Comparison of ENCODE assay signal across 1 cellular context in the genomic region with DNA sequence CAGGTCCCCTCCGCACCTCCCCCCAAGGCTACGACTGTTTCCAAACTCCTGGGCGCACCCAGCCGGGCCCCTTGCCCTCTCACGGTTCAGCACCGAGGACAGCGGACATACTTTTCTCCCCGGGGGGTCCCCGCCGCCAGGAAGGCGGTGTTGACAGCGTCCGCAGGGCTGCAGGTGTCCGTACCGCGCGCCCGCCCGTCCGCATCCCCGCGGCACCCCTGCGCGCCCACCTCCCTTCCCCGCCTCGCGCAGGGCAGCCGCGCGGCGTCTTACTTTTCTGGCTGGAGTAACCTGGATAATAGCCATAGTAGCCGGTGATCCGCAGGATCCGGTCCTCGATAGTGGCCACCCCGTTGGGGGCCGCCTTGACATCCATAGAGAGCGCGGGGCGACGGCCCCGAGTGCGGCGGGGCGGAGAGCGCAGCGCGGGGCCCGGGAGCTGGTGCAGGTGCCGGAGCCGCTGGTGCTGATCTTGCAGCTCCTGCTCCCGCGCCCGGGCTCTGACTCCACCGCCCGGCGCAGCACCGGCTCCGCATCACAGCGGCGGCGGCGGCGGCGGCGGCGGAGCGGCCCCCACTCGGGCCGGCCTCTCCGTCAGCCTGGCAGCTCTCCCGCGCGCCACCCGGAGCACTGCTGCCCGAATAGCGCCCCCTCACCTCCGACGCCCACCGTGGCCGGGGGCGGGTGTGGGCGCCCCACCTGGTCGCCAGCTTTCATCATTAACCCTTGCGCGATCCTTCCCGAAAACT.
A peak's percentile ranks its signal among the peaks of the same experiment; 100 is the strongest.
TF ChIP-seq lines count a peak whose summit lies in the region.

A gene (minus strand): TSS at position 643 of the 749 bp plus-strand sequence.

TF ChIP-seq in HEK293, 187 proteins besides CTCF, POLR2A, EP300 and RAD21 (continued from another document):
- TF ChIP-seq, protein P1, sequence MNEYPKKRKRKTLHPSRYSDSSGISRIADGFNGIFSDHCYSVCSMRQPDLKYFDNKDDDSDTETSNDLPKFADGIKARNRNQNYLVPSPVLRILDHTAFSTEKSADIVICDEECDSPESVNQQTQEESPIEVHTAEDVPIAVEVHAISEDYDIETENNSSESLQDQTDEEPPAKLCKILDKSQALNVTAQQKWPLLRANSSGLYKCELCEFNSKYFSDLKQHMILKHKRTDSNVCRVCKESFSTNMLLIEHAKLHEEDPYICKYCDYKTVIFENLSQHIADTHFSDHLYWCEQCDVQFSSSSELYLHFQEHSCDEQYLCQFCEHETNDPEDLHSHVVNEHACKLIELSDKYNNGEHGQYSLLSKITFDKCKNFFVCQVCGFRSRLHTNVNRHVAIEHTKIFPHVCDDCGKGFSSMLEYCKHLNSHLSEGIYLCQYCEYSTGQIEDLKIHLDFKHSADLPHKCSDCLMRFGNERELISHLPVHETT (tag by site-specific recombination; IDR thresholded peaks at IDR 0.05) = no peak
- no peak for TF ChIP-seq ZNF23 (tag by site-specific recombination; IDR thresholded peaks at IDR 0.05; ENCODE audit: borderline replicate concordance)
- no peak for TF ChIP-seq ZNF549 (tag by site-specific recombination; IDR thresholded peaks at IDR 0.05)
- peak; percentile 81 for TF ChIP-seq GLIS2 (tag by site-specific recombination; IDR thresholded peaks at IDR 0.05)
- TF ChIP-seq GLIS1 (tag by site-specific recombination; IDR thresholded peaks at IDR 0.05) = peak; percentile 94
- TF ChIP-seq ZNF335 (tag by site-specific recombination; conservative IDR thresholded peaks at IDR 0.05) = peak; percentile 72
- TF ChIP-seq SCRT2 (tag by site-specific recombination; IDR thresholded peaks at IDR 0.05) = 0 out of 2 replicates have a peak, but pooled peaks have one; percentile 48
- peak; percentile 37; the same call in 1 of the 2 replicates for TF ChIP-seq ZNF501 (tag by site-specific recombination; IDR thresholded peaks at IDR 0.05)
- peak; percentile 27; the same call in 1 of the 2 replicates for TF ChIP-seq KLF9 (tag by site-specific recombination; IDR thresholded peaks at IDR 0.05; ENCODE audit: low read depth)
- TF ChIP-seq, protein P2, sequence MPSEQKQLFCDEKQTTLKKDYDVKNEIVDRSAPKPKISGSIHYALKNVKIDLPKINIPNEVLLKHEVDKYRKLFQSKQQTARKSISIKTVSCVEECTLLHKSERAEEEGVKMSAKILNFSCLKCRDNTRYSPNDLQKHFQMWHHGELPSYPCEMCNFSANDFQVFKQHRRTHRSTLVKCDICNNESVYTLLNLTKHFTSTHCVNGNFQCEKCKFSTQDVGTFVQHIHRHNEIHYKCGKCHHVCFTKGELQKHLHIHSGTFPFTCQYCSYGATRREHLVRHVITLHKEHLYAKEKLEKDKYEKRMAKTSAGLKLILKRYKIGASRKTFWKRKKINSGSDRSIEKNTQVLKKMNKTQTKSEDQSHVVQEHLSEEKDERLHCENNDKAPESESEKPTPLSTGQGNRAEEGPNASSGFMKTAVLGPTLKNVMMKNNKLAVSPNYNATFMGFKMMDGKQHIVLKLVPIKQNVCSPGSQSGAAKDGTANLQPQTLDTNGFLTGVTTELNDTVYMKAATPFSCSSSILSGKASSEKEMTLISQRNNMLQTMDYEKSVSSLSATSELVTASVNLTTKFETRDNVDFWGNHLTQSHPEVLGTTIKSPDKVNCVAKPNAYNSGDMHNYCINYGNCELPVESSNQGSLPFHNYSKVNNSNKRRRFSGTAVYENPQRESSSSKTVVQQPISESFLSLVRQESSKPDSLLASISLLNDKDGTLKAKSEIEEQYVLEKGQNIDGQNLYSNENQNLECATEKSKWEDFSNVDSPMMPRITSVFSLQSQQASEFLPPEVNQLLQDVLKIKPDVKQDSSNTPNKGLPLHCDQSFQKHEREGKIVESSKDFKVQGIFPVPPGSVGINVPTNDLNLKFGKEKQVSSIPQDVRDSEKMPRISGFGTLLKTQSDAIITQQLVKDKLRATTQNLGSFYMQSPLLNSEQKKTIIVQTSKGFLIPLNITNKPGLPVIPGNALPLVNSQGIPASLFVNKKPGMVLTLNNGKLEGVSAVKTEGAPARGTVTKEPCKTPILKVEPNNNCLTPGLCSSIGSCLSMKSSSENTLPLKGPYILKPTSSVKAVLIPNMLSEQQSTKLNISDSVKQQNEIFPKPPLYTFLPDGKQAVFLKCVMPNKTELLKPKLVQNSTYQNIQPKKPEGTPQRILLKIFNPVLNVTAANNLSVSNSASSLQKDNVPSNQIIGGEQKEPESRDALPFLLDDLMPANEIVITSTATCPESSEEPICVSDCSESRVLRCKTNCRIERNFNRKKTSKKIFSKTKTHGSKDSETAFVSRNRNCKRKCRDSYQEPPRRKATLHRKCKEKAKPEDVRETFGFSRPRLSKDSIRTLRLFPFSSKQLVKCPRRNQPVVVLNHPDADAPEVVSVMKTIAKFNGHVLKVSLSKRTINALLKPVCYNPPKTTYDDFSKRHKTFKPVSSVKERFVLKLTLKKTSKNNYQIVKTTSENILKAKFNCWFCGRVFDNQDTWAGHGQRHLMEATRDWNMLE (tag by site-specific recombination; conservative IDR thresholded peaks at IDR 0.05; ENCODE audit: low read depth) = no peak
- peak; percentile 55 for TF ChIP-seq ZBTB8A (tag by site-specific recombination; IDR thresholded peaks at IDR 0.05)
- TF ChIP-seq ZNF2 (tag by site-specific recombination; IDR thresholded peaks at IDR 0.05) = peak; percentile 35; the same call in 1 of the 2 replicates
- TF ChIP-seq ZBTB17 (tag by site-specific recombination; IDR thresholded peaks at IDR 0.05) = no peak
- TF ChIP-seq ZFP41 (tag by site-specific recombination; IDR thresholded peaks at IDR 0.05; ENCODE audit: borderline replicate concordance) = no peak
- peak; percentile 50 for TF ChIP-seq ZNF600 (tag by site-specific recombination; IDR thresholded peaks at IDR 0.05)
- 0 out of 2 replicates have a peak, but pooled peaks have one; percentile 9 for TF ChIP-seq ZNF629 (tag by site-specific recombination; IDR thresholded peaks at IDR 0.05)
- peak; percentile 78 for TF ChIP-seq ZNF423 (tag by site-specific recombination; IDR thresholded peaks at IDR 0.05)
- TF ChIP-seq ZBTB20 (tag by site-specific recombination; IDR thresholded peaks at IDR 0.05) = peak; percentile 74
- TF ChIP-seq, protein P3, sequence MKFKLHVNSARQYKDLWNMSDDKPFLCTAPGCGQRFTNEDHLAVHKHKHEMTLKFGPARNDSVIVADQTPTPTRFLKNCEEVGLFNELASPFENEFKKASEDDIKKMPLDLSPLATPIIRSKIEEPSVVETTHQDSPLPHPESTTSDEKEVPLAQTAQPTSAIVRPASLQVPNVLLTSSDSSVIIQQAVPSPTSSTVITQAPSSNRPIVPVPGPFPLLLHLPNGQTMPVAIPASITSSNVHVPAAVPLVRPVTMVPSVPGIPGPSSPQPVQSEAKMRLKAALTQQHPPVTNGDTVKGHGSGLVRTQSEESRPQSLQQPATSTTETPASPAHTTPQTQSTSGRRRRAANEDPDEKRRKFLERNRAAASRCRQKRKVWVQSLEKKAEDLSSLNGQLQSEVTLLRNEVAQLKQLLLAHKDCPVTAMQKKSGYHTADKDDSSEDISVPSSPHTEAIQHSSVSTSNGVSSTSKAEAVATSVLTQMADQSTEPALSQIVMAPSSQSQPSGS (tag by site-specific recombination; IDR thresholded peaks at IDR 0.05; ENCODE audit: low read depth) = no peak
- peak; percentile 80 for TF ChIP-seq ZIC2 (tag by site-specific recombination; IDR thresholded peaks at IDR 0.05)
- TF ChIP-seq ZNF48 (tag by site-specific recombination; IDR thresholded peaks at IDR 0.05) = no peak
- no peak for TF ChIP-seq BCL11B (tag by site-specific recombination; IDR thresholded peaks at IDR 0.05; ENCODE audit: low read depth)
- TF ChIP-seq, protein P4, sequence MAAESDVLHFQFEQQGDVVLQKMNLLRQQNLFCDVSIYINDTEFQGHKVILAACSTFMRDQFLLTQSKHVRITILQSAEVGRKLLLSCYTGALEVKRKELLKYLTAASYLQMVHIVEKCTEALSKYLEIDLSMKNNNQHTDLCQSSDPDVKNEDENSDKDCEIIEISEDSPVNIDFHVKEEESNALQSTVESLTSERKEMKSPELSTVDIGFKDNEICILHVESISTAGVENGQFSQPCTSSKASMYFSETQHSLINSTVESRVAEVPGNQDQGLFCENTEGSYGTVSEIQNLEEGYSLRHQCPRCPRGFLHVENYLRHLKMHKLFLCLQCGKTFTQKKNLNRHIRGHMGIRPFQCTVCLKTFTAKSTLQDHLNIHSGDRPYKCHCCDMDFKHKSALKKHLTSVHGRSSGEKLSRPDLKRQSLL (tag by site-specific recombination; IDR thresholded peaks at IDR 0.05) = peak; percentile 89
- 0 out of 2 replicates have a peak, but pooled peaks have one; percentile 35 for TF ChIP-seq KLF8 (tag by site-specific recombination; IDR thresholded peaks at IDR 0.05)
- TF ChIP-seq EGR2 (tag by site-specific recombination; IDR thresholded peaks at IDR 0.05; ENCODE audit: low read depth) = peak; percentile 61; the same call in 1 of the 2 replicates
- no peak for TF ChIP-seq ZNF660 (tag by site-specific recombination; IDR thresholded peaks at IDR 0.05)
- no peak for TF ChIP-seq ZNF776 (tag by site-specific recombination; IDR thresholded peaks at IDR 0.05; ENCODE audit: borderline replicate concordance)
- TF ChIP-seq, protein P5, sequence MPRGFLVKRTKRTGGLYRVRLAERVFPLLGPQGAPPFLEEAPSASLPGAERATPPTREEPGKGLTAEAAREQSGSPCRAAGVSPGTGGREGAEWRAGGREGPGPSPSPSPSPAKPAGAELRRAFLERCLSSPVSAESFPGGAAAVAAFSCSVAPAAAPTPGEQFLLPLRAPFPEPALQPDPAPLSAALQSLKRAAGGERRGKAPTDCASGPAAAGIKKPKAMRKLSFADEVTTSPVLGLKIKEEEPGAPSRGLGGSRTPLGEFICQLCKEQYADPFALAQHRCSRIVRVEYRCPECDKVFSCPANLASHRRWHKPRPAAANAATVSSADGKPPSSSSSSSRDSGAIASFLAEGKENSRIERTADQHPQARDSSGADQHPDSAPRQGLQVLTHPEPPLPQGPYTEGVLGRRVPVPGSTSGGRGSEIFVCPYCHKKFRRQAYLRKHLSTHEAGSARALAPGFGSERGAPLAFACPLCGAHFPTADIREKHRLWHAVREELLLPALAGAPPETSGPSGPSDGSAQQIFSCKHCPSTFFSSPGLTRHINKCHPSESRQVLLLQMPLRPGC (tag by site-specific recombination; IDR thresholded peaks at IDR 0.05) = no peak
- TF ChIP-seq ZFHX2 (tag by site-specific recombination; conservative IDR thresholded peaks at IDR 0.05) = peak; percentile 84
- no peak for TF ChIP-seq KLF1 (tag by site-specific recombination; IDR thresholded peaks at IDR 0.05)
- TF ChIP-seq HOXA7 (CRISPR knock-in tag; IDR thresholded peaks at IDR 0.05; ENCODE audit: borderline replicate concordance) = no peak
- TF ChIP-seq ZEB2 (tag by site-specific recombination; IDR thresholded peaks at IDR 0.05) = peak; percentile 73
- TF ChIP-seq, protein P6, sequence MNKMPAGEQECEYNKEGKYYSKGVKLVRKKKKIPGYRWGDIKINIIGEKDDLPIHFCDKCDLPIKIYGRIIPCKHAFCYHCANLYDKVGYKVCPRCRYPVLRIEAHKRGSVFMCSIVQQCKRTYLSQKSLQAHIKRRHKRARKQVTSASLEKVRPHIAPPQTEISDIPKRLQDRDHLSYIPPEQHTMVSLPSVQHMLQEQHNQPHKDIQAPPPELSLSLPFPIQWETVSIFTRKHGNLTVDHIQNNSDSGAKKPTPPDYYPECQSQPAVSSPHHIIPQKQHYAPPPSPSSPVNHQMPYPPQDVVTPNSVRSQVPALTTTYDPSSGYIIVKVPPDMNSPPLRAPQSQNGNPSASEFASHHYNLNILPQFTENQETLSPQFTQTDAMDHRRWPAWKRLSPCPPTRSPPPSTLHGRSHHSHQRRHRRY (tag by site-specific recombination; IDR thresholded peaks at IDR 0.05) = no peak
- TF ChIP-seq ZBTB1 (tag by site-specific recombination; IDR thresholded peaks at IDR 0.05) = no peak
- TF ChIP-seq, protein P7, sequence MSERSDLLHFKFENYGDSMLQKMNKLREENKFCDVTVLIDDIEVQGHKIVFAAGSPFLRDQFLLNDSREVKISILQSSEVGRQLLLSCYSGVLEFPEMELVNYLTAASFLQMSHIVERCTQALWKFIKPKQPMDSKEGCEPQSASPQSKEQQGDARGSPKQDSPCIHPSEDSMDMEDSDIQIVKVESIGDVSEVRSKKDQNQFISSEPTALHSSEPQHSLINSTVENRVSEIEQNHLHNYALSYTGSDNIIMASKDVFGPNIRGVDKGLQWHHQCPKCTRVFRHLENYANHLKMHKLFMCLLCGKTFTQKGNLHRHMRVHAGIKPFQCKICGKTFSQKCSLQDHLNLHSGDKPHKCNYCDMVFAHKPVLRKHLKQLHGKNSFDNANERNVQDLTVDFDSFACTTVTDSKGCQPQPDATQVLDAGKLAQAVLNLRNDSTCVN (tag by site-specific recombination; optimal IDR thresholded peaks at IDR 0.05) = peak; percentile 89
- TF ChIP-seq SP7 (tag by site-specific recombination; IDR thresholded peaks at IDR 0.05) = 0 out of 2 replicates have a peak, but pooled peaks have one; percentile 34
- TF ChIP-seq, protein P8, sequence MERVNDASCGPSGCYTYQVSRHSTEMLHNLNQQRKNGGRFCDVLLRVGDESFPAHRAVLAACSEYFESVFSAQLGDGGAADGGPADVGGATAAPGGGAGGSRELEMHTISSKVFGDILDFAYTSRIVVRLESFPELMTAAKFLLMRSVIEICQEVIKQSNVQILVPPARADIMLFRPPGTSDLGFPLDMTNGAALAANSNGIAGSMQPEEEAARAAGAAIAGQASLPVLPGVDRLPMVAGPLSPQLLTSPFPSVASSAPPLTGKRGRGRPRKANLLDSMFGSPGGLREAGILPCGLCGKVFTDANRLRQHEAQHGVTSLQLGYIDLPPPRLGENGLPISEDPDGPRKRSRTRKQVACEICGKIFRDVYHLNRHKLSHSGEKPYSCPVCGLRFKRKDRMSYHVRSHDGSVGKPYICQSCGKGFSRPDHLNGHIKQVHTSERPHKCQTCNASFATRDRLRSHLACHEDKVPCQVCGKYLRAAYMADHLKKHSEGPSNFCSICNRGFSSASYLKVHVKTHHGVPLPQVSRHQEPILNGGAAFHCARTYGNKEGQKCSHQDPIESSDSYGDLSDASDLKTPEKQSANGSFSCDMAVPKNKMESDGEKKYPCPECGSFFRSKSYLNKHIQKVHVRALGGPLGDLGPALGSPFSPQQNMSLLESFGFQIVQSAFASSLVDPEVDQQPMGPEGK (tag by site-specific recombination; IDR thresholded peaks at IDR 0.05) = peak; percentile 65
- TF ChIP-seq, protein P9, sequence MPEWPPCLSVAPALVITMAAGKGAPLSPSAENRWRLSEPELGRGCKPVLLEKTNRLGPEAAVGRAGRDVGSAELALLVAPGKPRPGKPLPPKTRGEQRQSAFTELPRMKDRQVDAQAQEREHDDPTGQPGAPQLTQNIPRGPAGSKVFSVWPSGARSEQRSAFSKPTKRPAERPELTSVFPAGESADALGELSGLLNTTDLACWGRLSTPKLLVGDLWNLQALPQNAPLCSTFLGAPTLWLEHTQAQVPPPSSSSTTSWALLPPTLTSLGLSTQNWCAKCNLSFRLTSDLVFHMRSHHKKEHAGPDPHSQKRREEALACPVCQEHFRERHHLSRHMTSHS (tag by site-specific recombination; IDR thresholded peaks at IDR 0.05) = no peak
- peak; percentile 58; the same call in 1 of the 2 replicates for TF ChIP-seq ZNF548 (tag by site-specific recombination; IDR thresholded peaks at IDR 0.05)
- TF ChIP-seq ZNF350 (tag by site-specific recombination; IDR thresholded peaks at IDR 0.05) = no peak
- no peak for TF ChIP-seq ZNF747 (tag by site-specific recombination; IDR thresholded peaks at IDR 0.05)
